2 cellular contexts compared by ENCODE assay signal in the genomic region with DNA sequence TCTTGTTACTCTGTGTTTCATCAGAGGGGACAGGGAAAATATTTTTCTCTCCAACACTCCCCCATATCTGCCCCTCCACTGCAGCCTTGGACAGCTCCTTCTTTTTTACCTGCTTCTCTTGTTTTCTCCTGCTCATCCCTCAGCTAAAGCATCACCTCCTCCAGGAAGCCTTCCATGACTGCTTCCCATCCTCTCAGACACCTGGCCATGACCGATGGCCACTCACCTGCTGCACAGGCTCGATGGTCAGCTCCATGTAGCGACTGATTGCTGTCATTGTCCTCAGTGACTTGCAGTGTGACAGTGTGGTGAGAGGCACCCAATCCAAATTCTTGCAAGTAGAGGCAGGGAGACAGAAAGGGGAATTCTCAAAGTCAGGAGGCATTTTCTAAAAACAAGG.
TF ChIP-seq lines count a peak whose summit lies in the region.

No MANE protein-coding gene starts in this region.

TF ChIP-seq in A549, 52 proteins besides CTCF, POLR2A, EP300 and RAD21:
- TF ChIP-seq ZFP36 (IDR thresholded peaks at IDR 0.05; ENCODE audit: borderline replicate concordance, partially characterized antibody) = peak; percentile 88
- TF ChIP-seq, protein P1, sequence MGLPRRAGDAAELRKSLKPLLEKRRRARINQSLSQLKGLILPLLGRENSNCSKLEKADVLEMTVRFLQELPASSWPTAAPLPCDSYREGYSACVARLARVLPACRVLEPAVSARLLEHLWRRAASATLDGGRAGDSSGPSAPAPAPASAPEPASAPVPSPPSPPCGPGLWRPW (IDR thresholded peaks at IDR 0.05) = no peak
TF ChIP-seq in A549: peak in this region for 1.

TF ChIP-seq in K562, 482 proteins besides CTCF, POLR2A, EP300 and RAD21:
- TF ChIP-seq BCOR (IDR thresholded peaks at IDR 0.05) (peak; percentile 85), ZNF778 (CRISPR knock-in tag; IDR thresholded peaks at IDR 0.05) (no peak), ZNF436 (CRISPR knock-in tag; IDR thresholded peaks at IDR 0.05) (peak; percentile 78), RBM25 (IDR thresholded peaks at IDR 0.05; ENCODE audit: low read depth, low read length, severe bottlenecking) (peak; percentile 87), PTBP1 (IDR thresholded peaks at IDR 0.05; ENCODE audit: low read depth, low read length) (peak; percentile 77; the same call in 1 of the 2 replicates), ZFP36 (IDR thresholded peaks at IDR 0.05; ENCODE audit: low read depth, low read length, partially characterized antibody) (peak; percentile 98), ZNF408 (CRISPR knock-in tag; IDR thresholded peaks at IDR 0.05; ENCODE audit: low read depth) (no peak), MCM2 (IDR thresholded peaks at IDR 0.05; ENCODE audit: low read depth) (no peak), SMARCA5 (IDR thresholded peaks at IDR 0.05) (peak; percentile 91), ESRRB (CRISPR knock-in tag; IDR thresholded peaks at IDR 0.05; ENCODE audit: borderline replicate concordance) (no peak)
